8 cellular contexts compared by ENCODE assay signal in the genomic region with DNA sequence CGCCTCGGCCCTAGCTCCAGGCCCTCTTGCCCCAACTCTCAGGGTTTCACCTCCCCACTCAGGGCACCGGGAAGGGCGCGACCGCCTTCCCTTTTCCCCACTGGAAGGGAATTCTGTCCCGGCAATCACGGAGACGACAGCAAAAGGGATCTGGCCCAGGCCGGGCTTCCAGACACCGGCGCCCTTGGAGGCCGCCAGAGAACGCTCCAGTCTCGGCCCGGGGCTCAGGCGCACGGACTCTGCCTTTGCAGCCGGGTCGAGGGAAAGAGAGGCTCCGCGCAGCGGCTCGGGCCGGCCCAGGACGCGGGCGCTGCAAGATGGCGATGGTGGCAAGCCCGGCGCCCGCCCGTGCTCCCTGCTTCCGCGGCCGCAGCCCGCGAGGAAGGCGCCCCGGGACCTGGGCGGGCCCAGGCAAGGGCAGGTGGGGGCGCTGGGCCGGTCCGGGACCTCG. TPM values are rescaled to one million over a fixed set of nuclear protein-coding genes. Genes with fewer than 3 reads are reported as not detected.
DNase-seq lines count a peak whose midpoint lies in the region; ATAC-seq and TF ChIP-seq lines count a peak whose summit lies in the region.

No MANE protein-coding gene starts in this region.

- peak overlapping the region; percentile 84 to 94 (median 90) for H3K4me3 Mint-ChIP-seq in naive B cell

- H3K36me3 Mint-ChIP-seq in naive B cell: no peaks in the 10 kb centered on the region

- POLR2A ChIA-PET in AG04449 (lab: Yijun Ruan, JAX): interaction anchor here (1.0 to 2.5 kb wide), 2 partner anchors 62 to 99 kb away, joined by 3 to 16 read pairs; a partner anchor contains a TSS

- H3K4me3 ChIP-seq in AG04449 (ENCODE audit: low read depth, low read length) (peak overlapping the region; percentile 70), NB4 (ENCODE audit: low read depth, low read length) (peak overlapping the region; percentile 90)

- no peaks in the 10 kb centered on the region for H3K9me3 Mint-ChIP-seq in naive B cell

- ATAC-seq in GM21367 (IDR thresholded peaks at IDR 0.05; ENCODE audit: unreplicated experiment): peak; percentile 15
- ATAC-seq in naive B cell (ENCODE audit: low read depth in 2 of 2): peak; percentile 24 to 30

- CTCF ChIA-PET in AG04449 (lab: Yijun Ruan, JAX): interaction anchor here (0.5 to 1.5 kb wide), 5 partner anchors 13 to 435 kb away, joined by 3 to 6 read pairs (median 3); no protein-coding TSS in a partner anchor

- no peak for TF ChIP-seq CTCF in AG04449 (IDR thresholded peaks at IDR 0.05; ENCODE audit: insufficient read depth, low read length, missing control alignments)
- TF ChIP-seq CTCF in NB4 (IDR thresholded peaks at IDR 0.05; ENCODE audit: low read depth, low read length): no peak
- no peak for TF ChIP-seq CTCF in GM20000 (IDR thresholded peaks at IDR 0.05; ENCODE audit: extremely low read depth, missing control alignments)

- DNase-seq in AG04449 (ENCODE audit: low read depth, low spot score) (no peak), NB4 (ENCODE audit: low read depth) (no peak), ecto neural progenitor cell (ENCODE audit: low spot score) (peak; percentile 68), naive B cell (no peak), cerebellum (ENCODE audit: low spot score) (no peak), NCI-H524 treated with DMSO at 0.1 percent for 48 hours (lab: John Stamatoyannopoulos, UW) (no peak), GM20000 (ENCODE audit: low spot score) (no peak)

- peaks cover 47 to 73% (median 70%) of the 10 kb centered on the region in 3 donors for H3K4me1 Mint-ChIP-seq in naive B cell

- TF ChIP-seq POLR2A in NB4 (IDR thresholded peaks at IDR 0.05; ENCODE audit: extremely low read depth, insufficient read length): no peak

- H3K27me3 Mint-ChIP-seq in naive B cell: no peaks in the 10 kb centered on the region

- peak overlapping the region in 3 of 6 donors; percentile 77 to 90 (median 89) for H3K27ac Mint-ChIP-seq in naive B cell

RNA-seq across cellular contexts. Expression of a gene that starts 1.1 kb away (rescaled TPM):
- polyA plus RNA-seq in naive B cell (ENCODE audit: low read depth in 6 of 6): 10 to 100 TPM; 46.4 to 98.8 (median 79.8) TPM
- total RNA-seq in cerebellum: 163 TPM

RNA-seq across cellular contexts. Expression of a gene that starts 41.9 kb away (rescaled TPM):
- polyA plus RNA-seq in naive B cell (ENCODE audit: low read depth in 6 of 6): 10 to 100 TPM; 45.7 to 72.6 (median 57.1) TPM
- 29.5 TPM for total RNA-seq in cerebellum
